8 cellular contexts compared by ENCODE assay signal in genomic region chr14:59483360-59483759, GRCh38. TPM values are rescaled to one million over a fixed set of nuclear protein-coding genes. Genes with fewer than 3 reads are reported as not detected.
A peak's percentile ranks its signal among the peaks of the same experiment; 100 is the strongest.
DNase-seq lines count a peak whose midpoint lies in the region; ATAC-seq and TF ChIP-seq lines count a peak whose summit lies in the region.

No MANE protein-coding gene starts in this region.

- H3K4me3 ChIP-seq in epithelial cell of esophagus (ENCODE audit: low read length), result peak overlapping the region; percentile 64

- peaks cover 56% of the 10 kb centered on the region for H3K4me1 Mint-ChIP-seq in activated T-cell treated with anti-CD3 and anti-CD28 coated beads, Interleukin-2, amount 50 U/mL, for 72 hours (ENCODE audit: low read depth)
- H3K4me1 Mint-ChIP-seq in naive B cell, result peaks cover 39 to 56% (median 54%) of the 10 kb centered on the region in 3 donors

- no peaks in the 10 kb centered on the region for H3K27me3 Mint-ChIP-seq in activated T-cell treated with anti-CD3 and anti-CD28 coated beads, Interleukin-2, amount 50 U/mL, for 72 hours (ENCODE audit: low read depth)
- H3K27me3 Mint-ChIP-seq in naive B cell, result no peaks in the 10 kb centered on the region

- no peak for ATAC-seq in activated T-cell treated with anti-CD3 and anti-CD28 coated beads, Interleukin-2, amount 50 U/mL, for 72 hours (replicated peaks in 1 of 2)
- ATAC-seq in naive B cell (ENCODE audit: low read depth in 2 of 2) (no peak), HG03159 (IDR thresholded peaks at IDR 0.05; ENCODE audit: unreplicated experiment) (no peak), HG03521 (IDR thresholded peaks at IDR 0.05; ENCODE audit: unreplicated experiment) (no peak), GM19467 (IDR thresholded peaks at IDR 0.05; ENCODE audit: unreplicated experiment) (no peak)

- H3K4me3 Mint-ChIP-seq in activated T-cell treated with anti-CD3 and anti-CD28 coated beads, Interleukin-2, amount 50 U/mL, for 72 hours, result peak overlapping the region; percentile 90 to 97
- H3K4me3 Mint-ChIP-seq in naive B cell, result peak overlapping the region; percentile 88 to 98 (median 96)

- H3K9me3 Mint-ChIP-seq in activated T-cell treated with anti-CD3 and anti-CD28 coated beads, Interleukin-2, amount 50 U/mL, for 72 hours, result no peaks in the 10 kb centered on the region
- no peaks in the 10 kb centered on the region for H3K9me3 Mint-ChIP-seq in naive B cell

- DNase-seq in activated T-cell treated with anti-CD3 and anti-CD28 coated beads, Interleukin-2, amount 50 U/mL, for 72 hours, result no peak
- DNase-seq in activated T-cell treated with anti-CD3 and anti-CD28 coated beads for 4 hours, result no peak
- DNase-seq in SK-N-DZ (ENCODE audit: low spot score), result peak; percentile 12
- peak; percentile 52 for DNase-seq in epithelial cell of esophagus (ENCODE audit: low read depth)
- peak; percentile 5 for DNase-seq in naive B cell

- TF ChIP-seq CTCF in epithelial cell of esophagus (IDR thresholded peaks at IDR 0.05; ENCODE audit: insufficient read depth, low read depth, low read length, missing control alignments), result no peak

- H3K27ac Mint-ChIP-seq in activated T-cell treated with anti-CD3 and anti-CD28 coated beads, Interleukin-2, amount 50 U/mL, for 72 hours, result peak overlapping the region; percentile 70
- H3K27ac Mint-ChIP-seq in naive B cell, result peak overlapping the region in 5 of 6 donors; percentile 50 to 88 (median 81)

- H3K36me3 Mint-ChIP-seq in activated T-cell treated with anti-CD3 and anti-CD28 coated beads, Interleukin-2, amount 50 U/mL, for 72 hours (ENCODE audit: insufficient read depth in 2 of 2), result peaks cover 0 to 3% of the 10 kb centered on the region in 2 donors
- H3K36me3 Mint-ChIP-seq in naive B cell, result peaks cover 4 to 9% of the 10 kb centered on the region in 2 donors

RNA-seq across cellular contexts. Expression of gene L3HYPDH, which starts 0.8 kb away (rescaled TPM):
- 10 to 100 TPM in 1 of 2 donors, 1 to 10 TPM in 1; 8.6 to 10.9 TPM for total RNA-seq in activated T-cell treated with anti-CD3 and anti-CD28 coated beads, Interleukin-2, amount 50 U/mL, for 72 hours
- 10.6 and 19.5 TPM in 2 replicates for polyA plus RNA-seq in SK-N-DZ (2014; cell fraction: cytosol; rRNA removed)
- polyA plus RNA-seq in SK-N-DZ (2014; cell fraction: nucleus; rRNA removed), result 92.9 and 96.1 TPM in 2 replicates
- polyA plus RNA-seq in naive B cell (ENCODE audit: low read depth in 6 of 6), result 10 to 100 TPM in 2 of 6 donors, 1 to 10 TPM in 3, not detected in 1; 3.2 to 10.7 (median 5.4) TPM

RNA-seq across cellular contexts. Expression of gene JKAMP, which starts 1.0 kb away (rescaled TPM):
- 10 to 100 TPM; 18.3 to 21.0 TPM for total RNA-seq in activated T-cell treated with anti-CD3 and anti-CD28 coated beads, Interleukin-2, amount 50 U/mL, for 72 hours
- polyA plus RNA-seq in SK-N-DZ (2014; cell fraction: cytosol; rRNA removed), result 80.7 and 91.4 TPM in 2 replicates
- polyA plus RNA-seq in SK-N-DZ (2014; cell fraction: nucleus; rRNA removed), result 76.9 and 96.0 TPM in 2 replicates
- polyA plus RNA-seq in naive B cell (ENCODE audit: low read depth in 6 of 6), result 10 to 100 TPM; 42.8 to 98.3 (median 55.1) TPM

RNA-seq across cellular contexts. Expression of gene GPR135, which starts 18.2 kb away (rescaled TPM):
- total RNA-seq in activated T-cell treated with anti-CD3 and anti-CD28 coated beads, Interleukin-2, amount 50 U/mL, for 72 hours, result 1 to 10 TPM in 1 of 2 donors, under 1 TPM in 1; 0.74 to 1.1 TPM
- 0.79 and 3.0 TPM in 2 replicates for polyA plus RNA-seq in SK-N-DZ (2014; cell fraction: cytosol; rRNA removed)
- polyA plus RNA-seq in SK-N-DZ (2014; cell fraction: nucleus; rRNA removed), result 4.4 and 4.7 TPM in 2 replicates
- polyA plus RNA-seq in naive B cell (ENCODE audit: low read depth in 6 of 6), result under 1 TPM in 5 of 6 donors, not detected in 1; 0.41 to 0.96 (median 0.52) TPM

Comparison
In these comparisons a context has a peak if more than half of its experiments do, and no peak if none do; other contexts are left out.
1. DNase-seq: peak in SK-N-DZ (single experiment), epithelial cell of esophagus (single experiment) and naive B cell (single experiment); none in activated T-cell treated with anti-CD3 and anti-CD28 coated beads, Interleukin-2, amount 50 U/mL, for 72 hours (0 of 2) and activated T-cell treated with anti-CD3 and anti-CD28 coated beads for 4 hours (single experiment).